In the genomic region with DNA sequence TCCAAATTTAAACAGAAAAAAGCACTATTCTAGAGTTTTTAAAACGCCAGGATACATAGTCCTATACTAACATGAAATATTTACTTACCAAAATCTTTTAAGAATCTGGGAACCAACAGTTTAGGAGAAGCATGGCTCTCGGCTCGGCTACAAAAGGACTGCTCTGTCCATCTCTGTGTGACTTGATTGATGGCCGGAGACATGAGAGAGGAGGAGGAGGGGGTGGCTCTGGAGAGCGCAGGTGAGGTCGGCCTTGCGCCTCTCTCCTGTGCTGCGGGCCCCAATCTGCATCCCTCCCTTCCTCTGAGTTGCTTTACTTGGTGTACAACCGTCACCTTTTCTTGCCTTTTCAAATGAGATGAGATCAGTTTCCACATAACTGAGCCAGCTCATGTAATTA, we compare ENCODE assay signal across 1 cellular context.
TF ChIP-seq lines count a peak whose summit lies in the region.

No MANE protein-coding gene starts in this region.

TF ChIP-seq in K562, 482 proteins besides CTCF, POLR2A, EP300 and RAD21 (continued from another document):
- TF ChIP-seq, protein P1, sequence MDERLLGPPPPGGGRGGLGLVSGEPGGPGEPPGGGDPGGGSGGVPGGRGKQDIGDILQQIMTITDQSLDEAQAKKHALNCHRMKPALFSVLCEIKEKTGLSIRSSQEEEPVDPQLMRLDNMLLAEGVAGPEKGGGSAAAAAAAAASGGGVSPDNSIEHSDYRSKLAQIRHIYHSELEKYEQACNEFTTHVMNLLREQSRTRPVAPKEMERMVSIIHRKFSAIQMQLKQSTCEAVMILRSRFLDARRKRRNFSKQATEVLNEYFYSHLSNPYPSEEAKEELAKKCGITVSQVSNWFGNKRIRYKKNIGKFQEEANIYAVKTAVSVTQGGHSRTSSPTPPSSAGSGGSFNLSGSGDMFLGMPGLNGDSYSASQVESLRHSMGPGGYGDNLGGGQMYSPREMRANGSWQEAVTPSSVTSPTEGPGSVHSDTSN (CRISPR knock-in tag; IDR thresholded peaks at IDR 0.05; ENCODE audit: low read depth): peak; percentile 31; the same call in 1 of the 2 replicates
- TF ChIP-seq, protein P1 (tag; conservative IDR thresholded peaks at IDR 0.05; ENCODE audit: low read depth): peak; percentile 65
- no peak for TF ChIP-seq POLR2AphosphoS2 (IDR thresholded peaks at IDR 0.05; ENCODE audit: low read length)
- TF ChIP-seq, protein P2, sequence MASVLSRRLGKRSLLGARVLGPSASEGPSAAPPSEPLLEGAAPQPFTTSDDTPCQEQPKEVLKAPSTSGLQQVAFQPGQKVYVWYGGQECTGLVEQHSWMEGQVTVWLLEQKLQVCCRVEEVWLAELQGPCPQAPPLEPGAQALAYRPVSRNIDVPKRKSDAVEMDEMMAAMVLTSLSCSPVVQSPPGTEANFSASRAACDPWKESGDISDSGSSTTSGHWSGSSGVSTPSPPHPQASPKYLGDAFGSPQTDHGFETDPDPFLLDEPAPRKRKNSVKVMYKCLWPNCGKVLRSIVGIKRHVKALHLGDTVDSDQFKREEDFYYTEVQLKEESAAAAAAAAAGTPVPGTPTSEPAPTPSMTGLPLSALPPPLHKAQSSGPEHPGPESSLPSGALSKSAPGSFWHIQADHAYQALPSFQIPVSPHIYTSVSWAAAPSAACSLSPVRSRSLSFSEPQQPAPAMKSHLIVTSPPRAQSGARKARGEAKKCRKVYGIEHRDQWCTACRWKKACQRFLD (CRISPR knock-in tag; IDR thresholded peaks at IDR 0.05): 0 out of 2 replicates have a peak, but pooled peaks have one; percentile 57
